32 cellular contexts compared by ENCODE assay signal in the genomic region with DNA sequence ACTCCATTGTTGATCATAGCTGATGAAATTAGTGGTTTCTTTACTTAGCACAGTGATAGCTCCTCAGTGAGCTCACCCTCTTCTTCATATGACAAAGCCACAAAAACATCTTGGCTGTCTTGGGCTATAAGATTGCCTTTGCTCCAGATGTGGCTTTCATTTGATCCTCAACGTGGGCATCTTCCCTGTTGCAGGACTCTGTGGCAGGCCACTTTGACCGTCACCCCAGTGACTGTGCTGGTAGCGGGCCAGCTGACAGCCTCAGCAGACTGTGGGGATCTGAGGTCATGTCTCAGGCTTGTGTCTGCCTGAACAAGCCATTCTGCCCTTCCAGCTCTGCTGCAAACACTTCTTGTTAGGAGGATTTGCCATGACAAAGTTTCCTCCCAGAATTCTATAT.
DNase-seq lines count a peak whose midpoint lies in the region; ATAC-seq and TF ChIP-seq lines count a peak whose summit lies in the region.
"Had no signal": no experiment of that assay in that cellular context is flagged by ENCODE, and none has a peak within 500 bp of the region (broad histone marks: within the 10 kb centered on the region; RNA-seq: fewer than 3 reads in every experiment).

No MANE protein-coding gene starts in this region.

- intact Hi-C loops in left cardiac atrium (cut with DNase I) = no loop called here
- intact Hi-C loops in Right ventricle myocardium superior (cut with DNase I) = no loop called here

- peaks cover 5% of the 10 kb centered on the region; the same call in 1 of the 2 replicates for H3K9me3 ChIP-seq in MG63
- H3K9me3 ChIP-seq: adrenal gland, breast epithelium, neutrophil, psoas muscle, testis had no signal

- H3K36me3 ChIP-seq in MG63 = no peaks in the 10 kb centered on the region
- H3K36me3 ChIP-seq: adrenal gland, breast epithelium, neutrophil had no signal

- H3K27me3 ChIP-seq in MG63 = no peaks in the 10 kb centered on the region
- H3K27me3 ChIP-seq: adrenal gland, breast epithelium, foreskin keratinocyte, neutrophil, testis had no signal

- ATAC-seq in left cardiac atrium (peak in 1 of 2 donors; percentile 59), Right ventricle myocardium superior (ENCODE audit: poor library complexity) (no peak), GM18502 (IDR thresholded peaks at IDR 0.05; ENCODE audit: poor library complexity, unreplicated experiment) (no peak)
- ATAC-seq: activated CD8-positive, alpha-beta memory T cell treated with anti-CD3 and anti-CD28 coated beads, Interleukin-2, amount 10 ng/mL, durations not matched to agents 7 days and 5 days; CD8-positive, alpha-beta T cell; foreskin keratinocyte; left colon; PC-3; psoas muscle; stimulated activated naive CD8-positive, alpha-beta T cell treated with anti-CD3 and anti-CD28 coated beads, Interleukin-15, Interleukin-2, amounts not matched to agents 100 U/mL and 50 U/mL, for 24 hours; WTC11 had no signal

- TF ChIP-seq CTCF in fibroblast of mammary gland (conservative IDR thresholded peaks at IDR 0.05; ENCODE audit: control insufficient read depth, insufficient read depth, low read depth, low read length) = no peak

- H3K4me3 ChIP-seq in MG63 (no peak overlapping the region), fibroblast of mammary gland (ENCODE audit: control insufficient read depth, low read depth, low read length) (no peak overlapping the region)
- H3K4me3 ChIP-seq: adrenal gland, breast epithelium, psoas muscle, testis had no signal

- DNase-seq in left cardiac atrium (peak; percentile 20), Right ventricle myocardium superior (no peak), MG63 (peak; percentile 67), fibroblast of mammary gland (ENCODE audit: low read depth) (peak; percentile 66), activated gamma-delta T cell treated with Interleukin-2 at 50 U/mL for 16 hours (no peak), mesenteric fat pad (ENCODE audit: low spot score) (no peak), COLO668 (lab: John Stamatoyannopoulos, UW; ENCODE audit: unreplicated experiment) (no peak)
- DNase-seq: 8988T; activated CD8-positive, alpha-beta memory T cell treated with anti-CD3 and anti-CD28 coated beads, Interleukin-2, amount 10 ng/mL, durations not matched to agents 7 days and 5 days; activated naive CD4-positive, alpha-beta T cell treated with anti-CD3 and anti-CD28 coated beads for 36 hours; activated T-cell treated with anti-CD3 and anti-CD28 coated beads, Interleukin-2, amount 50 U/mL, for 48 hours; adrenal gland; CD8-positive, alpha-beta T cell; DMS 273 treated with DMSO at 0.1 percent for 48 hours; effector CD4-positive, alpha-beta T cell; GDM1; left colon; NCI-H1105; NCI-H187 treated with DMSO at 0.1 percent for 48 hours; NCI-H524 treated with DMSO at 0.1 percent for 48 hours; NK-92 treated with Interleukin-12 subunit alpha and Interleukin-12 subunit beta, amount 100 ng/mL, for 24 hours; PC-3; SHP77 treated with DMSO at 0.1 percent for 48 hours; stimulated activated naive CD8-positive, alpha-beta T cell treated with anti-CD3 and anti-CD28 coated beads, Interleukin-15, Interleukin-2, amounts not matched to agents 100 U/mL and 50 U/mL, for 24 hours; T1000; testis had no signal

Comparison
In these comparisons a context has a peak if more than half of its experiments do, and no peak if none do; other contexts are left out.
1. DNase-seq: peak in left cardiac atrium (single experiment), MG63 (single experiment) and fibroblast of mammary gland (single experiment); none in Right ventricle myocardium superior (single experiment), activated gamma-delta T cell treated with Interleukin-2 at 50 U/mL for 16 hours (single experiment), mesenteric fat pad (single experiment) and COLO668 (single experiment).